ENCODE assay signal across 34 cellular contexts in genomic region chr7:8893761-8894160, GRCh38.
"Had no signal": no experiment of that assay in that cellular context is flagged by ENCODE, and none has a peak within 500 bp of the region (broad histone marks: within the 10 kb centered on the region; RNA-seq: fewer than 3 reads in every experiment).

No MANE protein-coding gene starts in this region.

- DNase-seq: Karpas-422, Kasumi-1, MG63, MM.1S, MV-4-11, NCI-H1048, NCI-H1092, NCI-H1092 treated with DMSO at 0.1 percent for 48 hours, NCI-H1105, NCI-H1105 treated with DMSO at 0.1 percent for 48 hours, NCI-H1417, NCI-H1417 treated with DMSO at 0.1 percent for 48 hours, NCI-H1436, NCI-H1436 treated with DMSO at 0.1 percent for 48 hours, NCI-H146, NCI-H1694, NCI-H1694 treated with DMSO at 0.1 percent for 48 hours, NCI-H187, NCI-H187 treated with DMSO at 0.1 percent for 48 hours, NCI-H1930, NCI-H2029, NCI-H2029 treated with DMSO at 0.1 percent for 48 hours, NCI-H2081, NCI-H2081 treated with DMSO at 0.1 percent for 48 hours, NCI-H2107, NCI-H2171, NCI-H2171 treated with DMSO at 0.1 percent for 48 hours, NCI-H2227 treated with DMSO at 0.1 percent for 48 hours, NCI-H226, NCI-H345, NCI-H446, NCI-H446 treated with DMSO at 0.1 percent for 48 hours, NCI-H510A, NCI-H510A treated with DMSO at 0.1 percent for 48 hours had no signal

- H3K4me3 ChIP-seq: MG63 had no signal

- H3K27me3 ChIP-seq: MG63 had no signal

- H3K36me3 ChIP-seq: MG63 had no signal

- H3K9me3 ChIP-seq: MG63 had no signal
